ENCODE assay signal across 1 cellular context in the genomic region with DNA sequence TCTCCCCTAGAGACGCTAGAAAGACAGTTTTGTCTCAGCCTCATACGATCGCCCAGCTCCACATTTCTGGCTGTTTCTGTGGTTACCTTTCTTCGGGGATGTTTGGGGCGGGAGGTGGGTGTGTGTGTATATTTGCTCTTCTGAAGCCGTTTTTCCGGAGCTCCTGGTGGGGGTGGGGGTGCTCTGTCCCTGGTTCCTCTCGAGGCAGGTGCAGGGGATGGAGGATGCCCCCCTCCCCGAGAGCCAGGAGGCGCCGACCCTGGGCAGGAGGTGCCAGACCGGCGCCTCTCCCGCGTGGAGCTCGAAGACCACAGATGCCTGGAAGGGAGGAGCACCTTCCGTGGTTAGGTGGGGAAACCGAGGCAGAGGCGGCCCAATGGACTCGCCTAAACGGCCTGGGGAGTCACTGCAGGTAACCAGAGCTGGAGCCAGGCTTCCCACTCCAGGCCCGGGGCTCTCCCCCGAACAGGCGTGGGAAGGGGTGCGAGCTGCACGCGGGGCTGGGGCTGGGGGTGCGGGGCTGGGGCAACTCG.
A peak's percentile ranks its signal among the peaks of the same experiment; 100 is the strongest.
TF ChIP-seq lines count a peak whose summit lies in the region.

No MANE protein-coding gene starts in this region.

TF ChIP-seq in HepG2, 621 proteins besides CTCF, POLR2A, EP300 and RAD21 (continued from another document and continues in another):
- TF ChIP-seq, protein P1, sequence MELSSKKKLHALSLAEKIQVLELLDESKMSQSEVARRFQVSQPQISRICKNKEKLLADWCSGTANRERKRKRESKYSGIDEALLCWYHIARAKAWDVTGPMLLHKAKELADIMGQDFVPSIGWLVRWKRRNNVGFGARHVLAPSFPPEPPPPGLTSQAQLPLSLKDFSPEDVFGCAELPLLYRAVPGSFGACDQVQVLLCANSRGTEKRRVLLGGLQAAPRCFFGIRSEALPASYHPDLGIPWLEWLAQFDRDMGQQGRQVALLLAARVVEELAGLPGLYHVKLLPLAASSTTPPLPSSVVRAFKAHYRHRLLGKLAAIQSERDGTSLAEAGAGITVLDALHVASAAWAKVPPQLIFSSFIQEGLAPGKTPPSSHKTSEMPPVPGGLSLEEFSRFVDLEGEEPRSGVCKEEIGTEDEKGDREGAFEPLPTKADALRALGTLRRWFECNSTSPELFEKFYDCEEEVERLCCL (CRISPR knock-in tag; IDR thresholded peaks at IDR 0.05; ENCODE audit: borderline replicate concordance): no peak
- no peak for TF ChIP-seq TCF7L2 (IDR thresholded peaks at IDR 0.05; ENCODE audit: low read depth, low read length)
- no peak for TF ChIP-seq RORA (CRISPR knock-in tag; IDR thresholded peaks at IDR 0.05)
- TF ChIP-seq ZNF382 (CRISPR knock-in tag; IDR thresholded peaks at IDR 0.05; ENCODE audit: borderline replicate concordance): no peak
- TF ChIP-seq HNF4A (CRISPR knock-in tag; IDR thresholded peaks at IDR 0.05): no peak
- TF ChIP-seq TBX2 (CRISPR knock-in tag; IDR thresholded peaks at IDR 0.05; ENCODE audit: borderline replicate concordance): no peak
- TF ChIP-seq MTF1 (CRISPR knock-in tag; IDR thresholded peaks at IDR 0.05): no peak
- TF ChIP-seq SIN3B (IDR thresholded peaks at IDR 0.05; ENCODE audit: low read length): no peak
- no peak for TF ChIP-seq GFI1 (CRISPR knock-in tag; IDR thresholded peaks at IDR 0.05; ENCODE audit: borderline replicate concordance)
- TF ChIP-seq ZNF430 (CRISPR knock-in tag; IDR thresholded peaks at IDR 0.05): no peak; the same call in 1 of the 2 replicates
- 0 out of 2 replicates have a peak, but pooled peaks have one; percentile 10 for TF ChIP-seq JUN (CRISPR knock-in tag; IDR thresholded peaks at IDR 0.05)
- TF ChIP-seq, protein P2, sequence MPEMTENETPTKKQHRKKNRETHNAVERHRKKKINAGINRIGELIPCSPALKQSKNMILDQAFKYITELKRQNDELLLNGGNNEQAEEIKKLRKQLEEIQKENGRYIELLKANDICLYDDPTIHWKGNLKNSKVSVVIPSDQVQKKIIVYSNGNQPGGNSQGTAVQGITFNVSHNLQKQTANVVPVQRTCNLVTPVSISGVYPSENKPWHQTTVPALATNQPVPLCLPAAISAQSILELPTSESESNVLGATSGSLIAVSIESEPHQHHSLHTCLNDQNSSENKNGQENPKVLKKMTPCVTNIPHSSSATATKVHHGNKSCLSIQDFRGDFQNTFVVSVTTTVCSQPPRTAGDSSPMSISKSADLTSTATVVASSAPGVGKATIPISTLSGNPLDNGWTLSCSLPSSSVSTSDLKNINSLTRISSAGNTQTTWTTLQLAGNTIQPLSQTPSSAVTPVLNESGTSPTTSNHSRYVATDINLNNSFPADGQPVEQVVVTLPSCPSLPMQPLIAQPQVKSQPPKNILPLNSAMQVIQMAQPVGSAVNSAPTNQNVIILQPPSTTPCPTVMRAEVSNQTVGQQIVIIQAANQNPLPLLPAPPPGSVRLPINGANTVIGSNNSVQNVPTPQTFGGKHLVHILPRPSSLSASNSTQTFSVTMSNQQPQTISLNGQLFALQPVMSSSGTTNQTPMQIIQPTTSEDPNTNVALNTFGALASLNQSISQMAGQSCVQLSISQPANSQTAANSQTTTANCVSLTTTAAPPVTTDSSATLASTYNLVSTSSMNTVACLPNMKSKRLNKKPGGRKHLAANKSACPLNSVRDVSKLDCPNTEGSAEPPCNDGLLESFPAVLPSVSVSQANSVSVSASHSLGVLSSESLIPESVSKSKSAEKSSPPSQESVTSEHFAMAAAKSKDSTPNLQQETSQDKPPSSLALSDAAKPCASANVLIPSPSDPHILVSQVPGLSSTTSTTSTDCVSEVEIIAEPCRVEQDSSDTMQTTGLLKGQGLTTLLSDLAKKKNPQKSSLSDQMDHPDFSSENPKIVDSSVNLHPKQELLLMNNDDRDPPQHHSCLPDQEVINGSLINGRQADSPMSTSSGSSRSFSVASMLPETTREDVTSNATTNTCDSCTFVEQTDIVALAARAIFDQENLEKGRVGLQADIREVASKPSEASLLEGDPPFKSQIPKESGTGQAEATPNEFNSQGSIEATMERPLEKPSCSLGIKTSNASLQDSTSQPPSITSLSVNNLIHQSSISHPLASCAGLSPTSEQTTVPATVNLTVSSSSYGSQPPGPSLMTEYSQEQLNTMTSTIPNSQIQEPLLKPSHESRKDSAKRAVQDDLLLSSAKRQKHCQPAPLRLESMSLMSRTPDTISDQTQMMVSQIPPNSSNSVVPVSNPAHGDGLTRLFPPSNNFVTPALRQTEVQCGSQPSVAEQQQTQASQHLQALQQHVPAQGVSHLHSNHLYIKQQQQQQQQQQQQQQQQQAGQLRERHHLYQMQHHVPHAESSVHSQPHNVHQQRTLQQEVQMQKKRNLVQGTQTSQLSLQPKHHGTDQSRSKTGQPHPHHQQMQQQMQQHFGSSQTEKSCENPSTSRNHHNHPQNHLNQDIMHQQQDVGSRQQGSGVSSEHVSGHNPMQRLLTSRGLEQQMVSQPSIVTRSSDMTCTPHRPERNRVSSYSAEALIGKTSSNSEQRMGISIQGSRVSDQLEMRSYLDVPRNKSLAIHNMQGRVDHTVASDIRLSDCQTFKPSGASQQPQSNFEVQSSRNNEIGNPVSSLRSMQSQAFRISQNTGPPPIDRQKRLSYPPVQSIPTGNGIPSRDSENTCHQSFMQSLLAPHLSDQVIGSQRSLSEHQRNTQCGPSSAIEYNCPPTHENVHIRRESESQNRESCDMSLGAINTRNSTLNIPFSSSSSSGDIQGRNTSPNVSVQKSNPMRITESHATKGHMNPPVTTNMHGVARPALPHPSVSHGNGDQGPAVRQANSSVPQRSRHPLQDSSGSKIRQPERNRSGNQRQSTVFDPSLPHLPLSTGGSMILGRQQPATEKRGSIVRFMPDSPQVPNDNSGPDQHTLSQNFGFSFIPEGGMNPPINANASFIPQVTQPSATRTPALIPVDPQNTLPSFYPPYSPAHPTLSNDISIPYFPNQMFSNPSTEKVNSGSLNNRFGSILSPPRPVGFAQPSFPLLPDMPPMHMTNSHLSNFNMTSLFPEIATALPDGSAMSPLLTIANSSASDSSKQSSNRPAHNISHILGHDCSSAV (CRISPR knock-in tag; IDR thresholded peaks at IDR 0.05; ENCODE audit: borderline replicate concordance): no peak
- TF ChIP-seq ZNF337 (CRISPR knock-in tag; IDR thresholded peaks at IDR 0.05; ENCODE audit: borderline replicate concordance, low read depth): no peak
- no peak for TF ChIP-seq ZFY (CRISPR knock-in tag; IDR thresholded peaks at IDR 0.05)
- TF ChIP-seq CAMTA2 (CRISPR knock-in tag; IDR thresholded peaks at IDR 0.05; ENCODE audit: borderline replicate concordance): no peak
- no peak for TF ChIP-seq MTA1 (CRISPR knock-in tag; IDR thresholded peaks at IDR 0.05; ENCODE audit: borderline replicate concordance)
- TF ChIP-seq, protein P3, sequence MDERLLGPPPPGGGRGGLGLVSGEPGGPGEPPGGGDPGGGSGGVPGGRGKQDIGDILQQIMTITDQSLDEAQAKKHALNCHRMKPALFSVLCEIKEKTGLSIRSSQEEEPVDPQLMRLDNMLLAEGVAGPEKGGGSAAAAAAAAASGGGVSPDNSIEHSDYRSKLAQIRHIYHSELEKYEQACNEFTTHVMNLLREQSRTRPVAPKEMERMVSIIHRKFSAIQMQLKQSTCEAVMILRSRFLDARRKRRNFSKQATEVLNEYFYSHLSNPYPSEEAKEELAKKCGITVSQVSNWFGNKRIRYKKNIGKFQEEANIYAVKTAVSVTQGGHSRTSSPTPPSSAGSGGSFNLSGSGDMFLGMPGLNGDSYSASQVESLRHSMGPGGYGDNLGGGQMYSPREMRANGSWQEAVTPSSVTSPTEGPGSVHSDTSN (CRISPR knock-in tag; IDR thresholded peaks at IDR 0.05): no peak
- no peak for TF ChIP-seq SOX6 (IDR thresholded peaks at IDR 0.05)
- 0 out of 2 replicates have a peak, but pooled peaks have one; percentile 3 for TF ChIP-seq SOX6 (CRISPR knock-in tag; IDR thresholded peaks at IDR 0.05)
- TF ChIP-seq, protein P4, sequence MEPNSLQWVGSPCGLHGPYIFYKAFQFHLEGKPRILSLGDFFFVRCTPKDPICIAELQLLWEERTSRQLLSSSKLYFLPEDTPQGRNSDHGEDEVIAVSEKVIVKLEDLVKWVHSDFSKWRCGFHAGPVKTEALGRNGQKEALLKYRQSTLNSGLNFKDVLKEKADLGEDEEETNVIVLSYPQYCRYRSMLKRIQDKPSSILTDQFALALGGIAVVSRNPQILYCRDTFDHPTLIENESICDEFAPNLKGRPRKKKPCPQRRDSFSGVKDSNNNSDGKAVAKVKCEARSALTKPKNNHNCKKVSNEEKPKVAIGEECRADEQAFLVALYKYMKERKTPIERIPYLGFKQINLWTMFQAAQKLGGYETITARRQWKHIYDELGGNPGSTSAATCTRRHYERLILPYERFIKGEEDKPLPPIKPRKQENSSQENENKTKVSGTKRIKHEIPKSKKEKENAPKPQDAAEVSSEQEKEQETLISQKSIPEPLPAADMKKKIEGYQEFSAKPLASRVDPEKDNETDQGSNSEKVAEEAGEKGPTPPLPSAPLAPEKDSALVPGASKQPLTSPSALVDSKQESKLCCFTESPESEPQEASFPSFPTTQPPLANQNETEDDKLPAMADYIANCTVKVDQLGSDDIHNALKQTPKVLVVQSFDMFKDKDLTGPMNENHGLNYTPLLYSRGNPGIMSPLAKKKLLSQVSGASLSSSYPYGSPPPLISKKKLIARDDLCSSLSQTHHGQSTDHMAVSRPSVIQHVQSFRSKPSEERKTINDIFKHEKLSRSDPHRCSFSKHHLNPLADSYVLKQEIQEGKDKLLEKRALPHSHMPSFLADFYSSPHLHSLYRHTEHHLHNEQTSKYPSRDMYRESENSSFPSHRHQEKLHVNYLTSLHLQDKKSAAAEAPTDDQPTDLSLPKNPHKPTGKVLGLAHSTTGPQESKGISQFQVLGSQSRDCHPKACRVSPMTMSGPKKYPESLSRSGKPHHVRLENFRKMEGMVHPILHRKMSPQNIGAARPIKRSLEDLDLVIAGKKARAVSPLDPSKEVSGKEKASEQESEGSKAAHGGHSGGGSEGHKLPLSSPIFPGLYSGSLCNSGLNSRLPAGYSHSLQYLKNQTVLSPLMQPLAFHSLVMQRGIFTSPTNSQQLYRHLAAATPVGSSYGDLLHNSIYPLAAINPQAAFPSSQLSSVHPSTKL (CRISPR knock-in tag; IDR thresholded peaks at IDR 0.05): no peak
- no peak for TF ChIP-seq ZBTB8A (CRISPR knock-in tag; IDR thresholded peaks at IDR 0.05; ENCODE audit: borderline replicate concordance, low read depth)
- no peak for TF ChIP-seq TOE1 (CRISPR knock-in tag; IDR thresholded peaks at IDR 0.05)
- no peak for TF ChIP-seq ZNF296 (CRISPR knock-in tag; conservative IDR thresholded peaks at IDR 0.05)
- no peak for TF ChIP-seq NFE2L2 (IDR thresholded peaks at IDR 0.05; ENCODE audit: low read length)
- TF ChIP-seq, protein P5, sequence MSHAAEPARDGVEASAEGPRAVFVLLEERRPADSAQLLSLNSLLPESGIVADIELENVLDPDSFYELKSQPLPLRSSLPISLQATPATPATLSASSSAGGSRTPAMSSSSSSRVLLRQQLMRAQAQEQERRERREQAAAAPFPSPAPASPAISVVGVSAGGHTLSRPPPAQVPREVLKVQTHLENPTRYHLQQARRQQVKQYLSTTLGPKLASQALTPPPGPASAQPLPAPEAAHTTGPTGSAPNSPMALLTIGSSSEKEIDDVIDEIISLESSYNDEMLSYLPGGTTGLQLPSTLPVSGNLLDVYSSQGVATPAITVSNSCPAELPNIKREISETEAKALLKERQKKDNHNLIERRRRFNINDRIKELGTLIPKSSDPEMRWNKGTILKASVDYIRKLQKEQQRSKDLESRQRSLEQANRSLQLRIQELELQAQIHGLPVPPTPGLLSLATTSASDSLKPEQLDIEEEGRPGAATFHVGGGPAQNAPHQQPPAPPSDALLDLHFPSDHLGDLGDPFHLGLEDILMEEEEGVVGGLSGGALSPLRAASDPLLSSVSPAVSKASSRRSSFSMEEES (CRISPR knock-in tag; IDR thresholded peaks at IDR 0.05): no peak
- no peak for TF ChIP-seq ZNF747 (CRISPR knock-in tag; IDR thresholded peaks at IDR 0.05; ENCODE audit: borderline replicate concordance)
- no peak for TF ChIP-seq ZNF549 (CRISPR knock-in tag; IDR thresholded peaks at IDR 0.05)
- TF ChIP-seq, protein P6, sequence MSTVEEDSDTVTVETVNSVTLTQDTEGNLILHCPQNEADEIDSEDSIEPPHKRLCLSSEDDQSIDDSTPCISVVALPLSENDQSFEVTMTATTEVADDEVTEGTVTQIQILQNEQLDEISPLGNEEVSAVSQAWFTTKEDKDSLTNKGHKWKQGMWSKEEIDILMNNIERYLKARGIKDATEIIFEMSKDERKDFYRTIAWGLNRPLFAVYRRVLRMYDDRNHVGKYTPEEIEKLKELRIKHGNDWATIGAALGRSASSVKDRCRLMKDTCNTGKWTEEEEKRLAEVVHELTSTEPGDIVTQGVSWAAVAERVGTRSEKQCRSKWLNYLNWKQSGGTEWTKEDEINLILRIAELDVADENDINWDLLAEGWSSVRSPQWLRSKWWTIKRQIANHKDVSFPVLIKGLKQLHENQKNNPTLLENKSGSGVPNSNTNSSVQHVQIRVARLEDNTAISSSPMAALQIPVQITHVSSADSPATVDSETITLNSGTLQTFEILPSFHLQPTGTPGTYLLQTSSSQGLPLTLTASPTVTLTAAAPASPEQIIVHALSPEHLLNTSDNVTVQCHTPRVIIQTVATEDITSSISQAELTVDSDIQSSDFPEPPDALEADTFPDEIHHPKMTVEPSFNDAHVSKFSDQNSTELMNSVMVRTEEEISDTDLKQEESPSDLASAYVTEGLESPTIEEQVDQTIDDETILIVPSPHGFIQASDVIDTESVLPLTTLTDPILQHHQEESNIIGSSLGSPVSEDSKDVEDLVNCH (CRISPR knock-in tag; IDR thresholded peaks at IDR 0.05): no peak
- no peak for TF ChIP-seq FOSL1 (CRISPR knock-in tag; IDR thresholded peaks at IDR 0.05; ENCODE audit: borderline replicate concordance)
- TF ChIP-seq ZNF451 (CRISPR knock-in tag; IDR thresholded peaks at IDR 0.05): no peak
- no peak for TF ChIP-seq ZNF766 (CRISPR knock-in tag; IDR thresholded peaks at IDR 0.05; ENCODE audit: borderline replicate concordance)
- TF ChIP-seq ZNF660 (CRISPR knock-in tag; IDR thresholded peaks at IDR 0.05; ENCODE audit: borderline replicate concordance, low read depth): no peak
- TF ChIP-seq TEAD3 (CRISPR knock-in tag; optimal IDR thresholded peaks at IDR 0.05; ENCODE audit: borderline replicate concordance): no peak
